10 cellular contexts compared by ENCODE assay signal in the genomic region with DNA sequence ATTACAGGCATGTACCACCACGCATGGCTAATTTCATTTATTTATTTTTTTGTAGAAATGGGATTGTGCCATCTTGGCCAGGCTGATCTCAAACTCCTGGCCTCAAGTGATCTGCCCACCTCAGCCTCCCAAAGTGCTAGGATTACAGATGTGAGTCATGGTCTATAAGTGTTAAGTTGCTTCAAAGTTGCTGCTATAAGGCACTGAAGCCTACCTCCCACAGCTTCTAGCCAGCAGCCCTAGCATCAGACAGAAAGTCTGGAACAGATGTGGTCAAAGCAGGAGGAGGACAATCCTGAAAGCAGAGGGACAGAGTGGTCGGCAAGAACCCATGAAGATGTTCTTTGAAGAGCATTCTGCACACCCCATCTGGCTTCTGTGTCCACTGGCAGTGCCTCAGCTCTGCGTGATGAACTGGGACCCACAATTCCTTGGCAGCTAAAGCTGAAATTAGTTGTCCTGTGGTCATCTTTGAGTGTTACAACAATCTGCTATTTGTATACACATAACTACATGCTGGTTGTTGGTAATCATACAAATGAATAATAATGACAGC. TPM values are rescaled to one million over a fixed set of nuclear protein-coding genes. Genes with fewer than 3 reads are reported as not detected.
A peak's percentile ranks its signal among the peaks of the same experiment; 100 is the strongest.
DNase-seq lines count a peak whose midpoint lies in the region; ATAC-seq and TF ChIP-seq lines count a peak whose summit lies in the region.
"Had no signal": no experiment of that assay in that cellular context is flagged by ENCODE, and none has a peak within 500 bp of the region (broad histone marks: within the 10 kb centered on the region; RNA-seq: fewer than 3 reads in every experiment).

No MANE protein-coding gene starts in this region.

- peaks cover 38% of the 10 kb centered on the region for H3K36me3 Mint-ChIP-seq in CD4-positive, alpha-beta T cell (ENCODE audit: low read depth)

- no peaks in the 10 kb centered on the region for H3K36me3 ChIP-seq in neutrophil

- peaks cover 21 to 40% of the 10 kb centered on the region in 2 experiments for H3K4me1 ChIP-seq in neutrophil (ENCODE audit: control insufficient read depth in 1 of 2, insufficient read depth in 1 of 2, low read depth in 1 of 2, low read length in 1 of 2)

- H3K4me3 ChIP-seq in cardiac fibroblast (replicated peaks in 1 of 2; ENCODE audit: low read depth in 2 of 2, low read length in 2 of 2) (no peak overlapping the region), neutrophil (ENCODE audit: low read depth in 1 of 2, low read length in 1 of 2) (no peak overlapping the region)

- no peak overlapping the region for H3K27ac ChIP-seq in CD4-positive, alpha-beta T cell (ENCODE audit: low read depth, low read length)
- peak overlapping the region; percentile 94 for H3K27ac ChIP-seq in neutrophil

- no peaks in the 10 kb centered on the region for H3K27me3 Mint-ChIP-seq in CD4-positive, alpha-beta T cell

- CTCF ChIA-PET in CD4-positive, alpha-beta T cell (lab: Charles Lee), result interaction anchor here (2.0 kb wide), 1 partner anchor 11 kb away, joined by 14 read pairs; a partner anchor contains a TSS

- no peak for DNase-seq in CD4-positive, alpha-beta T cell
- peak; percentile 86 for DNase-seq in M059J (ENCODE audit: low read depth)
- peak; percentile 47 to 52 for DNase-seq in cardiac fibroblast (ENCODE audit: low read depth in 2 of 2)
- no peak for DNase-seq in pons (ENCODE audit: low spot score)
- DNase-seq: activated CD4-positive, alpha-beta T cell treated with anti-CD3 and anti-CD28 coated beads for 48 hours; Kasumi-1 had no signal

- peak overlapping the region; percentile 58 for H3K27ac Mint-ChIP-seq in CD4-positive, alpha-beta T cell

- intact Hi-C loops in CD4-positive, alpha-beta T cell (cut with DNase I, micrococcal nuclease), result no loop called here

- H3K27me3 ChIP-seq in CD4-positive, alpha-beta T cell (ENCODE audit: control insufficient read depth, insufficient read depth, low read length), result no peaks in the 10 kb centered on the region
- H3K27me3 ChIP-seq in neutrophil, result no peaks in the 10 kb centered on the region

- H3K9me3 Mint-ChIP-seq in CD4-positive, alpha-beta T cell, result no peaks in the 10 kb centered on the region

- H3K4me1 Mint-ChIP-seq in CD4-positive, alpha-beta T cell (ENCODE audit: low read depth), result peaks cover 68% of the 10 kb centered on the region

- H3K9me3 ChIP-seq in CD4-positive, alpha-beta T cell (ENCODE audit: control insufficient read depth, low read length), result no peaks in the 10 kb centered on the region
- no peaks in the 10 kb centered on the region for H3K9me3 ChIP-seq in neutrophil

- no peak for ATAC-seq in CD4-positive, alpha-beta T cell (ENCODE audit: poor library complexity)
- ATAC-seq in GM18520 (IDR thresholded peaks at IDR 0.05; ENCODE audit: unreplicated experiment) (no peak), GM21423 (IDR thresholded peaks at IDR 0.05; ENCODE audit: unreplicated experiment) (no peak), HG03025 (IDR thresholded peaks at IDR 0.05; ENCODE audit: low FRiP score, unreplicated experiment) (no peak)

- TF ChIP-seq CTCF in CD4-positive, alpha-beta T cell (IDR thresholded peaks at IDR 0.05), result no peak
- no peak for TF ChIP-seq CTCF in cardiac fibroblast (IDR thresholded peaks at IDR 0.05; ENCODE audit: low read depth, low read length)
- no peak for TF ChIP-seq CTCF in neutrophil (IDR thresholded peaks at IDR 0.05)

- no peak overlapping the region for H3K4me3 Mint-ChIP-seq in CD4-positive, alpha-beta T cell

- POLR2A ChIA-PET in CD4-positive, alpha-beta T cell (lab: Charles Lee), result interaction anchor here (1.5 to 4.6 kb wide), 2 partner anchors 9 to 11 kb away, joined by 4 to 32 read pairs; a partner anchor contains a TSS

RNA-seq across cellular contexts. Expression of a gene that starts 11.2 kb away (rescaled TPM):
- 10 to 100 TPM; 41.4 to 46.5 TPM for total RNA-seq in CD4-positive, alpha-beta T cell
- total RNA-seq in M059J (2014; rRNA removed; shearing (Covaris generic)), result 5.3 and 10.1 TPM in 2 replicates

RNA-seq across cellular contexts. Expression of a gene that starts 43.7 kb away (rescaled TPM):
- under 1 TPM; 0.20 to 0.27 TPM for total RNA-seq in CD4-positive, alpha-beta T cell
- total RNA-seq in M059J (2014; rRNA removed; shearing (Covaris generic)), result not detected in 2 replicates

Comparison
In these comparisons a context has a peak if more than half of its experiments do, and no peak if none do; other contexts are left out.
1. DNase-seq: peak in M059J (single experiment) and cardiac fibroblast (2 of 2); none in CD4-positive, alpha-beta T cell (0 of 10) and pons (single experiment).